Comparison of ENCODE assay signal across 2 cellular contexts in the genomic region with DNA sequence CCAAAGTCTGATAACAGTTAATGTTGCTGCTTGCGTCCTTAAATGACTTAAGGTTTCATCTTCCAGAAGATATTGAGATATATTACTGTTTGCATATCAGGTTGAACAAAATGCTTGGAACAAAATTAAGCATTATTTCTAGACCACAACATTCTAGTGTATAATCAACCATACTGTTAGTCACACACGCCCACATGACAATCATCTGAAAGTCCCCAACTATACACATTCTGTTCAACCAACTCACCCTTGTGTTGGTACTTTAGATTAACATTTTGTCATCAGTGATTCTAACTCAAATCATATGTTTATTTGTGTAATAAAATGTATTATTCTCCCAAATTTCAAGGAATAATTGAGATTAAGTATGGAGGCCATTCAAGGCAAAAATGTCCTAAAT.
TF ChIP-seq lines count a peak whose summit lies in the region.

No MANE protein-coding gene starts in this region.

TF ChIP-seq in A549, 52 proteins besides CTCF, POLR2A, EP300 and RAD21:
- TF ChIP-seq CHD4 (IDR thresholded peaks at IDR 0.05; ENCODE audit: borderline replicate concordance) (no peak), TP53 (CRISPR knock-in tag; IDR thresholded peaks at IDR 0.05) (no peak), ZNF302 (CRISPR knock-in tag; IDR thresholded peaks at IDR 0.05) (no peak), NPAS2 (CRISPR knock-in tag; IDR thresholded peaks at IDR 0.05; ENCODE audit: borderline replicate concordance) (no peak), HOXA7 (CRISPR knock-in tag; IDR thresholded peaks at IDR 0.05) (no peak), CBX2 (IDR thresholded peaks at IDR 0.05; ENCODE audit: borderline replicate concordance, low read depth) (no peak), FOSL2 (IDR thresholded peaks at IDR 0.05) (no peak), FOSL2 (CRISPR knock-in tag; IDR thresholded peaks at IDR 0.05) (no peak), HOXB13 (CRISPR knock-in tag; IDR thresholded peaks at IDR 0.05; ENCODE audit: low read depth) (no peak), ZSCAN20 (CRISPR knock-in tag; IDR thresholded peaks at IDR 0.05) (no peak), MYC (IDR thresholded peaks at IDR 0.05; ENCODE audit: borderline replicate concordance, low read length) (no peak), HEYL (CRISPR knock-in tag; IDR thresholded peaks at IDR 0.05) (no peak), JUNB (IDR thresholded peaks at IDR 0.05) (no peak), ESRRA (IDR thresholded peaks at IDR 0.05; ENCODE audit: borderline replicate concordance, low read length) (no peak), RARB (CRISPR knock-in tag; IDR thresholded peaks at IDR 0.05) (no peak)
- TF ChIP-seq, protein P1, sequence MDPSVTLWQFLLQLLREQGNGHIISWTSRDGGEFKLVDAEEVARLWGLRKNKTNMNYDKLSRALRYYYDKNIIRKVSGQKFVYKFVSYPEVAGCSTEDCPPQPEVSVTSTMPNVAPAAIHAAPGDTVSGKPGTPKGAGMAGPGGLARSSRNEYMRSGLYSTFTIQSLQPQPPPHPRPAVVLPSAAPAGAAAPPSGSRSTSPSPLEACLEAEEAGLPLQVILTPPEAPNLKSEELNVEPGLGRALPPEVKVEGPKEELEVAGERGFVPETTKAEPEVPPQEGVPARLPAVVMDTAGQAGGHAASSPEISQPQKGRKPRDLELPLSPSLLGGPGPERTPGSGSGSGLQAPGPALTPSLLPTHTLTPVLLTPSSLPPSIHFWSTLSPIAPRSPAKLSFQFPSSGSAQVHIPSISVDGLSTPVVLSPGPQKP (IDR thresholded peaks at IDR 0.05; ENCODE audit: low read depth, low read length), result no peak
- TF ChIP-seq, protein P2, sequence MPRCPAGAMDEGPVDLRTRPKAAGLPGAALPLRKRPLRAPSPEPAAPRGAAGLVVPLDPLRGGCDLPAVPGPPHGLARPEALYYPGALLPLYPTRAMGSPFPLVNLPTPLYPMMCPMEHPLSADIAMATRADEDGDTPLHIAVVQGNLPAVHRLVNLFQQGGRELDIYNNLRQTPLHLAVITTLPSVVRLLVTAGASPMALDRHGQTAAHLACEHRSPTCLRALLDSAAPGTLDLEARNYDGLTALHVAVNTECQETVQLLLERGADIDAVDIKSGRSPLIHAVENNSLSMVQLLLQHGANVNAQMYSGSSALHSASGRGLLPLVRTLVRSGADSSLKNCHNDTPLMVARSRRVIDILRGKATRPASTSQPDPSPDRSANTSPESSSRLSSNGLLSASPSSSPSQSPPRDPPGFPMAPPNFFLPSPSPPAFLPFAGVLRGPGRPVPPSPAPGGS (IDR thresholded peaks at IDR 0.05), result no peak
- TF ChIP-seq, protein P3, sequence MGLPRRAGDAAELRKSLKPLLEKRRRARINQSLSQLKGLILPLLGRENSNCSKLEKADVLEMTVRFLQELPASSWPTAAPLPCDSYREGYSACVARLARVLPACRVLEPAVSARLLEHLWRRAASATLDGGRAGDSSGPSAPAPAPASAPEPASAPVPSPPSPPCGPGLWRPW (IDR thresholded peaks at IDR 0.05), result no peak
- TF ChIP-seq, protein P4, sequence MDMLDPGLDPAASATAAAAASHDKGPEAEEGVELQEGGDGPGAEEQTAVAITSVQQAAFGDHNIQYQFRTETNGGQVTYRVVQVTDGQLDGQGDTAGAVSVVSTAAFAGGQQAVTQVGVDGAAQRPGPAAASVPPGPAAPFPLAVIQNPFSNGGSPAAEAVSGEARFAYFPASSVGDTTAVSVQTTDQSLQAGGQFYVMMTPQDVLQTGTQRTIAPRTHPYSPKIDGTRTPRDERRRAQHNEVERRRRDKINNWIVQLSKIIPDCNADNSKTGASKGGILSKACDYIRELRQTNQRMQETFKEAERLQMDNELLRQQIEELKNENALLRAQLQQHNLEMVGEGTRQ (IDR thresholded peaks at IDR 0.05), result no peak
- TF ChIP-seq, protein P5, sequence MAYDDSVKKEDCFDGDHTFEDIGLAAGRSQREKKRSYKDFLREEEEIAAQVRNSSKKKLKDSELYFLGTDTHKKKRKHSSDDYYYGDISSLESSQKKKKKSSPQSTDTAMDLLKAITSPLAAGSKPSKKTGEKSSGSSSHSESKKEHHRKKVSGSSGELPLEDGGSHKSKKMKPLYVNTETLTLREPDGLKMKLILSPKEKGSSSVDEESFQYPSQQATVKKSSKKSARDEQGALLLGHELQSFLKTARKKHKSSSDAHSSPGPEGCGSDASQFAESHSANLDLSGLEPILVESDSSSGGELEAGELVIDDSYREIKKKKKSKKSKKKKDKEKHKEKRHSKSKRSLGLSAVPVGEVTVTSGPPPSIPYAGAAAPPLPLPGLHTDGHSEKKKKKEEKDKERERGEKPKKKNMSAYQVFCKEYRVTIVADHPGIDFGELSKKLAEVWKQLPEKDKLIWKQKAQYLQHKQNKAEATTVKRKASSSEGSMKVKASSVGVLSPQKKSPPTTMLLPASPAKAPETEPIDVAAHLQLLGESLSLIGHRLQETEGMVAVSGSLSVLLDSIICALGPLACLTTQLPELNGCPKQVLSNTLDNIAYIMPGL (CRISPR knock-in tag; IDR thresholded peaks at IDR 0.05; ENCODE audit: borderline replicate concordance), result no peak

TF ChIP-seq in GM12878, 131 proteins besides CTCF, POLR2A, EP300 and RAD21:
- TF ChIP-seq, protein P6, sequence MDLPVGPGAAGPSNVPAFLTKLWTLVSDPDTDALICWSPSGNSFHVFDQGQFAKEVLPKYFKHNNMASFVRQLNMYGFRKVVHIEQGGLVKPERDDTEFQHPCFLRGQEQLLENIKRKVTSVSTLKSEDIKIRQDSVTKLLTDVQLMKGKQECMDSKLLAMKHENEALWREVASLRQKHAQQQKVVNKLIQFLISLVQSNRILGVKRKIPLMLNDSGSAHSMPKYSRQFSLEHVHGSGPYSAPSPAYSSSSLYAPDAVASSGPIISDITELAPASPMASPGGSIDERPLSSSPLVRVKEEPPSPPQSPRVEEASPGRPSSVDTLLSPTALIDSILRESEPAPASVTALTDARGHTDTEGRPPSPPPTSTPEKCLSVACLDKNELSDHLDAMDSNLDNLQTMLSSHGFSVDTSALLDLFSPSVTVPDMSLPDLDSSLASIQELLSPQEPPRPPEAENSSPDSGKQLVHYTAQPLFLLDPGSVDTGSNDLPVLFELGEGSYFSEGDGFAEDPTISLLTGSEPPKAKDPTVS (IDR thresholded peaks at IDR 0.05; ENCODE audit: low read depth, low read length), result no peak
- TF ChIP-seq SP1 (IDR thresholded peaks at IDR 0.05; ENCODE audit: low read depth, low read length) (no peak), ZNF384 (IDR thresholded peaks at IDR 0.05; ENCODE audit: borderline replicate concordance, low read depth, low read length) (no peak), NFYA (IDR thresholded peaks at IDR 0.05; ENCODE audit: borderline replicate concordance, low read depth, low read length) (no peak), EZH2 (IDR thresholded peaks at IDR 0.05; ENCODE audit: borderline replicate concordance, control insufficient read depth, low read depth, low read length) (no peak), MYB (IDR thresholded peaks at IDR 0.05; ENCODE audit: borderline replicate concordance, low read depth, low read length) (no peak), BRCA1 (IDR thresholded peaks at IDR 0.05; ENCODE audit: low read depth, low read length) (no peak), MTA3 (IDR thresholded peaks at IDR 0.05; ENCODE audit: borderline replicate concordance, low read length) (no peak), POU2F2 (IDR thresholded peaks at IDR 0.05; ENCODE audit: borderline replicate concordance, low read depth, low read length) (no peak), CHD4 (IDR thresholded peaks at IDR 0.05) (no peak), DPF2 (IDR thresholded peaks at IDR 0.05) (no peak)
- TF ChIP-seq, protein P7, sequence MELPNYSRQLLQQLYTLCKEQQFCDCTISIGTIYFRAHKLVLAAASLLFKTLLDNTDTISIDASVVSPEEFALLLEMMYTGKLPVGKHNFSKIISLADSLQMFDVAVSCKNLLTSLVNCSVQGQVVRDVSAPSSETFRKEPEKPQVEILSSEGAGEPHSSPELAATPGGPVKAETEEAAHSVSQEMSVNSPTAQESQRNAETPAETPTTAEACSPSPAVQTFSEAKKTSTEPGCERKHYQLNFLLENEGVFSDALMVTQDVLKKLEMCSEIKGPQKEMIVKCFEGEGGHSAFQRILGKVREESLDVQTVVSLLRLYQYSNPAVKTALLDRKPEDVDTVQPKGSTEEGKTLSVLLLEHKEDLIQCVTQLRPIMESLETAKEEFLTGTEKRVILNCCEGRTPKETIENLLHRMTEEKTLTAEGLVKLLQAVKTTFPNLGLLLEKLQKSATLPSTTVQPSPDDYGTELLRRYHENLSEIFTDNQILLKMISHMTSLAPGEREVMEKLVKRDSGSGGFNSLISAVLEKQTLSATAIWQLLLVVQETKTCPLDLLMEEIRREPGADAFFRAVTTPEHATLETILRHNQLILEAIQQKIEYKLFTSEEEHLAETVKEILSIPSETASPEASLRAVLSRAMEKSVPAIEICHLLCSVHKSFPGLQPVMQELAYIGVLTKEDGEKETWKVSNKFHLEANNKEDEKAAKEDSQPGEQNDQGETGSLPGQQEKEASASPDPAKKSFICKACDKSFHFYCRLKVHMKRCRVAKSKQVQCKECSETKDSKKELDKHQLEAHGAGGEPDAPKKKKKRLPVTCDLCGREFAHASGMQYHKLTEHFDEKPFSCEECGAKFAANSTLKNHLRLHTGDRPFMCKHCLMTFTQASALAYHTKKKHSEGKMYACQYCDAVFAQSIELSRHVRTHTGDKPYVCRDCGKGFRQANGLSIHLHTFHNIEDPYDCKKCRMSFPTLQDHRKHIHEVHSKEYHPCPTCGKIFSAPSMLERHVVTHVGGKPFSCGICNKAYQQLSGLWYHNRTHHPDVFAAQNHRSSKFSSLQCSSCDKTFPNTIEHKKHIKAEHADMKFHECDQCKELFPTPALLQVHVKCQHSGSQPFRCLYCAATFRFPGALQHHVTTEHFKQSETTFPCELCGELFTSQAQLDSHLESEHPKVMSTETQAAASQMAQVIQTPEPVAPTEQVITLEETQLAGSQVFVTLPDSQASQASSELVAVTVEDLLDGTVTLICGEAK (IDR thresholded peaks at IDR 0.05; ENCODE audit: borderline replicate concordance), result no peak
- TF ChIP-seq, protein P8, sequence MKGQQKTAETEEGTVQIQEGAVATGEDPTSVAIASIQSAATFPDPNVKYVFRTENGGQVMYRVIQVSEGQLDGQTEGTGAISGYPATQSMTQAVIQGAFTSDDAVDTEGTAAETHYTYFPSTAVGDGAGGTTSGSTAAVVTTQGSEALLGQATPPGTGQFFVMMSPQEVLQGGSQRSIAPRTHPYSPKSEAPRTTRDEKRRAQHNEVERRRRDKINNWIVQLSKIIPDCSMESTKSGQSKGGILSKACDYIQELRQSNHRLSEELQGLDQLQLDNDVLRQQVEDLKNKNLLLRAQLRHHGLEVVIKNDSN (IDR thresholded peaks at IDR 0.05; ENCODE audit: borderline replicate concordance, extremely low read length, insufficient read depth, low read depth, low read length), result no peak
